2 cellular contexts compared by ENCODE assay signal in genomic region chr2:186437719-186438118, GRCh38.
TF ChIP-seq lines count a peak whose summit lies in the region.

No MANE protein-coding gene starts in this region.

TF ChIP-seq in HepG2, 621 proteins besides CTCF, POLR2A, EP300 and RAD21:
- TF ChIP-seq NFE2L2 (IDR thresholded peaks at IDR 0.05; ENCODE audit: low read length) (peak; percentile 69; the same call in 1 of the 2 replicates), SP4 (CRISPR knock-in tag; IDR thresholded peaks at IDR 0.05) (no peak)

TF ChIP-seq in K562, 482 proteins besides CTCF, POLR2A, EP300 and RAD21:
- TF ChIP-seq MAFG (tag; conservative IDR thresholded peaks at IDR 0.05), result 0 out of 2 replicates have a peak, but pooled peaks have one; percentile 16
- TF ChIP-seq SIN3A (IDR thresholded peaks at IDR 0.05; ENCODE audit: borderline replicate concordance in 2 of 2, control insufficient read depth in 1 of 2, low read depth in 2 of 2, low read length in 2 of 2), result no peak
- no peak for TF ChIP-seq ZNF449 (CRISPR knock-in tag; IDR thresholded peaks at IDR 0.05)
- no peak for TF ChIP-seq CREBBP (IDR thresholded peaks at IDR 0.05; ENCODE audit: low read depth, low read length)
- no peak for TF ChIP-seq ZNF507 (tag; conservative IDR thresholded peaks at IDR 0.05)
- no peak for TF ChIP-seq POLR2H (tag; IDR thresholded peaks at IDR 0.05; ENCODE audit: low read depth)
- TF ChIP-seq TFE3 (CRISPR knock-in tag; IDR thresholded peaks at IDR 0.05), result no peak
- TF ChIP-seq CTCFL (IDR thresholded peaks at IDR 0.05; ENCODE audit: borderline replicate concordance, insufficient read depth, low read depth, low read length, poor library complexity, severe bottlenecking), result no peak
- peak; percentile 53; the same call in 1 of the 2 replicates for TF ChIP-seq NFE2 (IDR thresholded peaks at IDR 0.05; ENCODE audit: low read depth)
- TF ChIP-seq SNAPC5 (CRISPR knock-in tag; IDR thresholded peaks at IDR 0.05), result no peak
- TF ChIP-seq MAFF (IDR thresholded peaks at IDR 0.05; ENCODE audit: low read length), result peak; percentile 43; the same call in 1 of the 2 replicates
- peak; percentile 52; the same call in 1 of the 2 replicates for TF ChIP-seq CEBPZ (IDR thresholded peaks at IDR 0.05; ENCODE audit: borderline replicate concordance, low read depth, low read length)
- no peak for TF ChIP-seq XRCC4 (IDR thresholded peaks at IDR 0.05; ENCODE audit: extremely low read depth, insufficient read depth, insufficient read length)
- peak in 1 of 2 experiments; percentile 33; a peak in 1 of 3 replicates for TF ChIP-seq CBX3 (IDR thresholded peaks at IDR 0.05; ENCODE audit: borderline replicate concordance in 1 of 2, low read length in 2 of 2)
- TF ChIP-seq BRD4 (IDR thresholded peaks at IDR 0.05), result no peak
